ENCODE assay signal across 9 cellular contexts in genomic region chr10:14971867-14972448, GRCh38. TPM values are rescaled to one million over a fixed set of nuclear protein-coding genes. Genes with fewer than 3 reads are reported as not detected.
DNase-seq lines count a peak whose midpoint lies in the region; ATAC-seq and TF ChIP-seq lines count a peak whose summit lies in the region.
"Had no signal": no experiment of that assay in that cellular context is flagged by ENCODE, and none has a peak within 500 bp of the region (broad histone marks: within the 10 kb centered on the region; RNA-seq: fewer than 3 reads in every experiment).

No MANE protein-coding gene starts in this region.

- TF ChIP-seq CTCF in VCaP (conservative IDR thresholded peaks at IDR 0.05) (peak; percentile 78), neural crest cell (conservative IDR thresholded peaks at IDR 0.05) (peak; percentile 58)

- no peaks in the 10 kb centered on the region for H3K36me3 Mint-ChIP-seq in neural crest cell (ENCODE audit: low read depth)

- DNase-seq in Right ventricle myocardium superior (peak; percentile 51), left cardiac atrium (no peak), dermis blood vessel endothelial cell (peak; percentile 38), neural crest cell (ENCODE audit: low read depth, low spot score) (peak; percentile 26), NCI-H510A treated with DMSO at 0.1 percent for 48 hours (lab: John Stamatoyannopoulos, UW) (no peak), GM03348 (ENCODE audit: low spot score) (no peak)

- H3K27me3 Mint-ChIP-seq in neural crest cell (ENCODE audit: low read depth) = peaks cover 14% of the 10 kb centered on the region

- H3K27ac ChIP-seq in VCaP = no peak overlapping the region

- no peak overlapping the region for H3K4me3 Mint-ChIP-seq in neural crest cell
- H3K4me3 Mint-ChIP-seq: dendritic cell treated with granulocyte-macrophage colony-stimulating factor and Interleukin-4, amounts not matched to agents 40 ng/mL and 50 ng/mL, for 4 days had no signal

- intact Hi-C loops in Right ventricle myocardium superior (cut with DNase I) = no loop called here
- intact Hi-C loops in left cardiac atrium (cut with DNase I) = no loop called here

- no peak overlapping the region for H3K27ac Mint-ChIP-seq in neural crest cell (ENCODE audit: unreplicated experiment)
- H3K27ac Mint-ChIP-seq: dendritic cell treated with granulocyte-macrophage colony-stimulating factor and Interleukin-4, amounts not matched to agents 40 ng/mL and 50 ng/mL, for 4 days had no signal

- H3K9me3 Mint-ChIP-seq in neural crest cell = no peaks in the 10 kb centered on the region
- H3K9me3 Mint-ChIP-seq: dendritic cell treated with granulocyte-macrophage colony-stimulating factor and Interleukin-4, amounts not matched to agents 40 ng/mL and 50 ng/mL, for 4 days had no signal

- no peaks in the 10 kb centered on the region for H3K4me1 Mint-ChIP-seq in neural crest cell

- ATAC-seq in Right ventricle myocardium superior (ENCODE audit: poor library complexity) (no peak), left cardiac atrium (no peak), HG02798 (IDR thresholded peaks at IDR 0.05; ENCODE audit: poor library complexity, unreplicated experiment) (no peak)

RNA-seq across cellular contexts. Expression of gene MEIG1, which starts 12.8 kb away (rescaled TPM):
- total RNA-seq in Right ventricle myocardium superior = not detected
- not detected for total RNA-seq in left cardiac atrium
- total RNA-seq in dermis blood vessel endothelial cell = not detected in 2 replicates
- total RNA-seq in neural crest cell = 0.71 and 1.6 TPM in 2 replicates

RNA-seq across cellular contexts. Expression of gene DCLRE1C, which starts 18.1 kb away (rescaled TPM):
- total RNA-seq in Right ventricle myocardium superior = 2.2 TPM
- total RNA-seq in left cardiac atrium = 1 to 10 TPM; 3.9 to 5.4 TPM
- 8.8 and 11.6 TPM in 2 replicates for total RNA-seq in dermis blood vessel endothelial cell
- 10.9 and 12.9 TPM in 2 replicates for total RNA-seq in neural crest cell

Comparison
In these comparisons a context has a peak if more than half of its experiments do, and no peak if none do; other contexts are left out.
1. DNase-seq: peak in Right ventricle myocardium superior (single experiment), dermis blood vessel endothelial cell (single experiment) and neural crest cell (single experiment); none in left cardiac atrium (single experiment), NCI-H510A treated with DMSO at 0.1 percent for 48 hours (single experiment) and GM03348 (single experiment).